9 cellular contexts compared by ENCODE assay signal in the genomic region with DNA sequence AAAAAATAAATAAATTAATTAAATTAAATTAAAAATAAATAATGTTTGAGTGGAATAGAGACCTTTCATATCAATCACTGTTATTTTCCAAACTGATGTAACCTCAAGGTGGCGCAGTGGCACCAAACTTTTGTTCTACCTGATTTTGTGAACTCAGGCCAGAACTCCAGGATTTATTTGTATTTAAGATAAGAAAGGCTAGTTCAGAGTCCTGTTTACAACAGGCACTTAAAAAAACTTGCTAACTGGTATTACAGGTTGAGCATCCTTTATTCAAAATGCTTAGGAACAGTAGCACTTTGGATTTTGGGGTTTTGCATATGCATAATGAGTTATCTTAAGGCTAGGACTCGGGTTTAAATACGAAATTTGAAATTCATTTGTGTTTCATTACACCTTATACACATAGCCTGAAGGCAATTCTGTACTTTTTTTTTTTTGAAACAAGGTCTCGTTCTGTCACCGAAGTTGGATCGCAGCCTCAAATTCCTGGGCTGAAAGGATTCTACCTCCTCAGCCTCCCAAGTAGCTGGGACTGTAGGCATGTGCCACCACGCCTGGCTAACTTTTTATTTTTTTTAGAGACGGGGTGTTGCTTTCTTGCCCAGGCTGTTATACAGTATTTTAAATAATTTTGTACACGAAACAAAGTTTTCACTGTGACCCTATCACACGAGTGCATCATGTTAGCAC. TPM values are rescaled to one million over a fixed set of nuclear protein-coding genes. Genes with fewer than 3 reads are reported as not detected.
DNase-seq lines count a peak whose midpoint lies in the region; ATAC-seq and TF ChIP-seq lines count a peak whose summit lies in the region.
"Had no signal": no experiment of that assay in that cellular context is flagged by ENCODE, and none has a peak within 500 bp of the region (broad histone marks: within the 10 kb centered on the region; RNA-seq: fewer than 3 reads in every experiment).

No MANE protein-coding gene starts in this region.

- no peaks in the 10 kb centered on the region for H3K9me3 Mint-ChIP-seq in activated T-cell treated with anti-CD3 and anti-CD28 coated beads, Interleukin-2, amount 50 U/mL, for 72 hours
- H3K9me3 Mint-ChIP-seq: activated naive CD8-positive, alpha-beta T cell treated with anti-CD3 and anti-CD28 coated beads, Interleukin-2, amount 50 U/mL, for 24 hours had no signal

- H3K9ac ChIP-seq in OCI-LY1 (ENCODE audit: low read length), result no peak overlapping the region

- peak; percentile 54 for TF ChIP-seq CTCF in OCI-LY1 (IDR thresholded peaks at IDR 0.05; ENCODE audit: low read length)
- no peak for TF ChIP-seq CTCF in GM10248 (IDR thresholded peaks at IDR 0.05; ENCODE audit: control extremely low read depth, extremely low read depth, low read depth, missing control alignments)

- POLR2A ChIA-PET in GM10248 (lab: Yijun Ruan, JAX), result no interaction called here

- H3K4me3 Mint-ChIP-seq in activated T-cell treated with anti-CD3 and anti-CD28 coated beads, Interleukin-2, amount 50 U/mL, for 72 hours, result no peak overlapping the region
- H3K4me3 Mint-ChIP-seq: activated naive CD8-positive, alpha-beta T cell treated with anti-CD3 and anti-CD28 coated beads, Interleukin-2, amount 50 U/mL, for 24 hours had no signal

- ATAC-seq in activated T-cell treated with anti-CD3 and anti-CD28 coated beads, Interleukin-2, amount 50 U/mL, for 72 hours (replicated peaks in 1 of 2), result no peak
- no peak for ATAC-seq in HG02852 (IDR thresholded peaks at IDR 0.05; ENCODE audit: unreplicated experiment)
- ATAC-seq: activated naive CD8-positive, alpha-beta T cell treated with anti-CD3 and anti-CD28 coated beads, Interleukin-2, amount 50 U/mL, for 24 hours had no signal

- peaks cover 69% of the 10 kb centered on the region; the same call in 1 of the 2 replicates for H3K36me3 ChIP-seq in OCI-LY1 (ENCODE audit: insufficient read depth, low read length)

- DNase-seq in activated T-cell treated with anti-CD3 and anti-CD28 coated beads, Interleukin-2, amount 50 U/mL, for 1 hour, result peak; percentile 37
- no peak for DNase-seq in activated T-cell treated with anti-CD3 and anti-CD28 coated beads, Interleukin-2, amount 50 U/mL, for 72 hours
- peak; percentile 33 to 49 for DNase-seq in erythroblast (lab: John Stamatoyannopoulos, UW)
- peak; percentile 23 for DNase-seq in stimulated activated CD4-positive, alpha-beta T cell treated with anti-CD3 and anti-CD28 coated beads, Interleukin-4, amount 100 ng/mL, for 24 hours
- no peak for DNase-seq in AG08395 (ENCODE audit: low spot score)
- DNase-seq in GM10248 (ENCODE audit: extremely low spot score), result no peak
- DNase-seq: activated naive CD8-positive, alpha-beta T cell treated with anti-CD3 and anti-CD28 coated beads, Interleukin-2, amount 50 U/mL, for 24 hours had no signal

- H3K4me2 ChIP-seq in OCI-LY1 (ENCODE audit: low read length), result no peak overlapping the region

- no peaks in the 10 kb centered on the region for H3K9me3 ChIP-seq in OCI-LY1 (ENCODE audit: low read length)

- no peak for TF ChIP-seq POLR2A in erythroblast (IDR thresholded peaks at IDR 0.05; ENCODE audit: low read length)

- peaks cover 78% of the 10 kb centered on the region for H3K79me2 ChIP-seq in OCI-LY1 (ENCODE audit: insufficient read depth, low read length)

- H3K27me3 Mint-ChIP-seq in activated T-cell treated with anti-CD3 and anti-CD28 coated beads, Interleukin-2, amount 50 U/mL, for 72 hours (ENCODE audit: low read depth), result no peaks in the 10 kb centered on the region
- H3K27me3 Mint-ChIP-seq: activated naive CD8-positive, alpha-beta T cell treated with anti-CD3 and anti-CD28 coated beads, Interleukin-2, amount 50 U/mL, for 24 hours had no signal

- no peaks in the 10 kb centered on the region for H3K9me2 ChIP-seq in OCI-LY1 (ENCODE audit: low read depth, low read length)

- no peak overlapping the region for H2AFZ ChIP-seq in OCI-LY1 (ENCODE audit: low read length)

- H3K4me1 Mint-ChIP-seq in activated T-cell treated with anti-CD3 and anti-CD28 coated beads, Interleukin-2, amount 50 U/mL, for 72 hours (ENCODE audit: low read depth), result peaks cover 42% of the 10 kb centered on the region

- no peak overlapping the region for H3K27ac Mint-ChIP-seq in activated T-cell treated with anti-CD3 and anti-CD28 coated beads, Interleukin-2, amount 50 U/mL, for 72 hours

- H4K20me1 ChIP-seq in OCI-LY1 (ENCODE audit: insufficient read depth, low read length), result 0 out of 2 replicates have a peak, but pooled peaks cover 10% of the 10 kb centered on the region

- CTCF ChIA-PET in GM10248 (lab: Yijun Ruan, JAX), result interaction anchor here (1.3 to 7.5 kb wide), 2 partner anchors 12 to 24 kb away, joined by 3 to 54 read pairs; no protein-coding TSS in a partner anchor

- no peaks in the 10 kb centered on the region for H3F3A ChIP-seq in OCI-LY1 (ENCODE audit: insufficient read depth, low read length)

- peaks cover 4 to 9% of the 10 kb centered on the region in 2 donors for H3K36me3 Mint-ChIP-seq in activated T-cell treated with anti-CD3 and anti-CD28 coated beads, Interleukin-2, amount 50 U/mL, for 72 hours (ENCODE audit: insufficient read depth in 2 of 2)

- no peaks in the 10 kb centered on the region for H3K27me3 ChIP-seq in OCI-LY1 (ENCODE audit: insufficient read depth, low read length)

- no peak overlapping the region for H3K27ac ChIP-seq in OCI-LY1 (ENCODE audit: low read depth, low read length, poor library complexity, severe bottlenecking)

- H3K4me1 ChIP-seq in OCI-LY1 (ENCODE audit: insufficient read depth, low read length, severe bottlenecking), result no peaks in the 10 kb centered on the region

- H3K4me3 ChIP-seq in OCI-LY1 (ENCODE audit: low read depth, low read length, poor library complexity, severe bottlenecking), result no peak overlapping the region

RNA-seq across cellular contexts. Expression of a gene that starts 32.4 kb away (rescaled TPM):
- total RNA-seq in activated T-cell treated with anti-CD3 and anti-CD28 coated beads, Interleukin-2, amount 50 U/mL, for 72 hours, result 10 to 100 TPM; 93.0 to 99.8 TPM

RNA-seq across cellular contexts. Expression of a gene that starts 34.9 kb away (rescaled TPM):
- 10 to 100 TPM; 22.7 to 47.2 TPM for total RNA-seq in activated T-cell treated with anti-CD3 and anti-CD28 coated beads, Interleukin-2, amount 50 U/mL, for 72 hours

RNA-seq across cellular contexts. Expression of a gene that starts 51.7 kb away (rescaled TPM):
- total RNA-seq in activated T-cell treated with anti-CD3 and anti-CD28 coated beads, Interleukin-2, amount 50 U/mL, for 72 hours, result not detected

Comparison
In these comparisons a context has a peak if more than half of its experiments do, and no peak if none do; other contexts are left out.
1. DNase-seq: peak in activated T-cell treated with anti-CD3 and anti-CD28 coated beads, Interleukin-2, amount 50 U/mL, for 1 hour (single experiment), erythroblast (2 of 2) and stimulated activated CD4-positive, alpha-beta T cell treated with anti-CD3 and anti-CD28 coated beads, Interleukin-4, amount 100 ng/mL, for 24 hours (single experiment); none in activated T-cell treated with anti-CD3 and anti-CD28 coated beads, Interleukin-2, amount 50 U/mL, for 72 hours (0 of 2), AG08395 (single experiment) and GM10248 (single experiment).